8 cellular contexts compared by ENCODE assay signal in the genomic region with DNA sequence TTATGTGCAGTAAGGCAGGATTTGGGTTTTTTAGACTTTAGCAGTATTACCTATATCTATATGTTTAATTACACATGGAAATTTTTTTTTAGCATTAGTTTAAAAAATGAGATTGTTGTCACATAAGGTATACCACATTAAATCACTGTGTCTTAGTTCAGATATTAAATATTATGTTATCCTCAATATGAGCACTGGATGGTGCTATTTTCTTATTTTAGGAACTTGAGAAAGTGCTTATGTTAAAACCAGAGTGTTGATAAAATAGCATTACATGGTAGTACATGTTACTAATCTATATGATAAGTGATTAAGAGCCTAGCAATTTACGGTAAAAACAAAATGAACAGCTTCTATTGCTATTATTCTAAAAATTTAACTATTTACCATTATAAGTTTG. TPM values are rescaled to one million over a fixed set of nuclear protein-coding genes. Genes with fewer than 3 reads are reported as not detected.
DNase-seq lines count a peak whose midpoint lies in the region; ATAC-seq and FAIRE-seq lines count a peak whose summit lies in the region.

No MANE protein-coding gene starts in this region.

- H3K4me1 Mint-ChIP-seq in activated T-cell treated with anti-CD3 and anti-CD28 coated beads, Interleukin-2, amount 50 U/mL, for 24 hours (ENCODE audit: low read depth) = peaks cover 2% of the 10 kb centered on the region
- H3K4me1 Mint-ChIP-seq in activated naive CD4-positive, alpha-beta T cell treated with anti-CD3 and anti-CD28 coated beads, Interleukin-2, amount 10 ng/mL, durations not matched to agents 7 days and 5 days = no peaks in the 10 kb centered on the region

- peak; percentile 96 for FAIRE-seq in A204.1 (lab: Jason Lieb, UNC)

- DNase-seq in HCEC 1CT (peak; percentile 42), SK-MEL-5 (ENCODE audit: low read depth, low spot score) (peak; percentile 70), glomerular visceral epithelial cell (ENCODE audit: extremely low spot score) (peak; percentile 3)
- no peak for DNase-seq in activated T-cell treated with anti-CD3 and anti-CD28 coated beads, Interleukin-2, amount 50 U/mL, for 24 hours
- DNase-seq in activated naive CD4-positive, alpha-beta T cell treated with anti-CD3 and anti-CD28 coated beads, Interleukin-2, amount 10 ng/mL, durations not matched to agents 7 days and 5 days = no peak
- no peak for DNase-seq in stimulated activated CD4-positive, alpha-beta T cell treated with anti-CD3 and anti-CD28 coated beads, Interleukin-4, amount 100 ng/mL, for 1 hour

- H3K36me3 Mint-ChIP-seq in activated T-cell treated with anti-CD3 and anti-CD28 coated beads, Interleukin-2, amount 50 U/mL, for 24 hours (ENCODE audit: low read depth) = peaks cover 82% of the 10 kb centered on the region
- H3K36me3 Mint-ChIP-seq in activated naive CD4-positive, alpha-beta T cell treated with anti-CD3 and anti-CD28 coated beads, Interleukin-2, amount 10 ng/mL, durations not matched to agents 7 days and 5 days = peaks cover 45% of the 10 kb centered on the region

- no peaks in the 10 kb centered on the region for H3K9me3 Mint-ChIP-seq in activated T-cell treated with anti-CD3 and anti-CD28 coated beads, Interleukin-2, amount 50 U/mL, for 24 hours
- no peaks in the 10 kb centered on the region for H3K9me3 Mint-ChIP-seq in activated naive CD4-positive, alpha-beta T cell treated with anti-CD3 and anti-CD28 coated beads, Interleukin-2, amount 10 ng/mL, durations not matched to agents 7 days and 5 days

- no peak for ATAC-seq in GM21515 (IDR thresholded peaks at IDR 0.05; ENCODE audit: unreplicated experiment)

- H3K27me3 Mint-ChIP-seq in activated T-cell treated with anti-CD3 and anti-CD28 coated beads, Interleukin-2, amount 50 U/mL, for 24 hours = no peaks in the 10 kb centered on the region
- H3K27me3 Mint-ChIP-seq in activated naive CD4-positive, alpha-beta T cell treated with anti-CD3 and anti-CD28 coated beads, Interleukin-2, amount 10 ng/mL, durations not matched to agents 7 days and 5 days = no peaks in the 10 kb centered on the region

- in situ Hi-C loops in SK-MEL-5 (cut with HindIII; ENCODE audit: low pct_unique_long_range_greater_than_20kb, low sequenced_read_pairs) = no loop called here

- no peak overlapping the region for H3K27ac Mint-ChIP-seq in activated T-cell treated with anti-CD3 and anti-CD28 coated beads, Interleukin-2, amount 50 U/mL, for 24 hours
- no peak overlapping the region for H3K27ac Mint-ChIP-seq in activated naive CD4-positive, alpha-beta T cell treated with anti-CD3 and anti-CD28 coated beads, Interleukin-2, amount 10 ng/mL, durations not matched to agents 7 days and 5 days

- CTCF ChIA-PET in activated naive CD4-positive, alpha-beta T cell treated with anti-CD3 and anti-CD28 coated beads, Interleukin-2, amount 10 ng/mL, durations not matched to agents 7 days and 5 days (lab: Charles Lee) = interaction anchor here (0.7 to 2.7 kb wide), 4 partner anchors 166 to 700 kb away, joined by 3 to 10 read pairs (median 3); no protein-coding TSS in a partner anchor

- no peak overlapping the region for H3K4me3 Mint-ChIP-seq in activated T-cell treated with anti-CD3 and anti-CD28 coated beads, Interleukin-2, amount 50 U/mL, for 24 hours
- no peak overlapping the region for H3K4me3 Mint-ChIP-seq in activated naive CD4-positive, alpha-beta T cell treated with anti-CD3 and anti-CD28 coated beads, Interleukin-2, amount 10 ng/mL, durations not matched to agents 7 days and 5 days

RNA-seq across cellular contexts. Expression of gene MIOS, which starts 28.8 kb away (rescaled TPM):
- 49.2 and 51.2 TPM in 2 replicates for total RNA-seq in SK-MEL-5 (2014; rRNA removed; shearing (Covaris generic))
- polyA plus RNA-seq in SK-MEL-5 (2015; cell fraction: cytosol; rRNA removed) = 28.3 and 38.1 TPM in 2 replicates
- polyA plus RNA-seq in SK-MEL-5 (2015; cell fraction: nucleus; rRNA removed) = 57.5 and 87.0 TPM in 2 replicates

RNA-seq across cellular contexts. Expression of gene UMAD1, which starts 45.1 kb away (rescaled TPM):
- 32.1 and 35.2 TPM in 2 replicates for total RNA-seq in SK-MEL-5 (2014; rRNA removed; shearing (Covaris generic))
- polyA plus RNA-seq in SK-MEL-5 (2015; cell fraction: cytosol; rRNA removed) = 28.1 and 34.3 TPM in 2 replicates
- polyA plus RNA-seq in SK-MEL-5 (2015; cell fraction: nucleus; rRNA removed) = 11.7 and 16.4 TPM in 2 replicates

RNA-seq across cellular contexts. Expression of gene COL28A1, which starts 59.8 kb away (rescaled TPM):
- 0.26 and 0.32 TPM in 2 replicates for total RNA-seq in SK-MEL-5 (2014; rRNA removed; shearing (Covaris generic))
- polyA plus RNA-seq in SK-MEL-5 (2015; cell fraction: cytosol; rRNA removed) = 0.11 TPM in 1 of 2 replicates, not detected in the other
- polyA plus RNA-seq in SK-MEL-5 (2015; cell fraction: nucleus; rRNA removed) = 0.44 TPM in 1 of 2 replicates, not detected in the other

Comparison
In these comparisons a context has a peak if more than half of its experiments do, and no peak if none do; other contexts are left out.
1. DNase-seq: peak in HCEC 1CT (single experiment), SK-MEL-5 (single experiment) and glomerular visceral epithelial cell (single experiment); none in activated T-cell treated with anti-CD3 and anti-CD28 coated beads, Interleukin-2, amount 50 U/mL, for 24 hours (single experiment), activated naive CD4-positive, alpha-beta T cell treated with anti-CD3 and anti-CD28 coated beads, Interleukin-2, amount 10 ng/mL, durations not matched to agents 7 days and 5 days (single experiment) and stimulated activated CD4-positive, alpha-beta T cell treated with anti-CD3 and anti-CD28 coated beads, Interleukin-4, amount 100 ng/mL, for 1 hour (single experiment).